ENCODE assay signal across 16 cellular contexts in the genomic region with DNA sequence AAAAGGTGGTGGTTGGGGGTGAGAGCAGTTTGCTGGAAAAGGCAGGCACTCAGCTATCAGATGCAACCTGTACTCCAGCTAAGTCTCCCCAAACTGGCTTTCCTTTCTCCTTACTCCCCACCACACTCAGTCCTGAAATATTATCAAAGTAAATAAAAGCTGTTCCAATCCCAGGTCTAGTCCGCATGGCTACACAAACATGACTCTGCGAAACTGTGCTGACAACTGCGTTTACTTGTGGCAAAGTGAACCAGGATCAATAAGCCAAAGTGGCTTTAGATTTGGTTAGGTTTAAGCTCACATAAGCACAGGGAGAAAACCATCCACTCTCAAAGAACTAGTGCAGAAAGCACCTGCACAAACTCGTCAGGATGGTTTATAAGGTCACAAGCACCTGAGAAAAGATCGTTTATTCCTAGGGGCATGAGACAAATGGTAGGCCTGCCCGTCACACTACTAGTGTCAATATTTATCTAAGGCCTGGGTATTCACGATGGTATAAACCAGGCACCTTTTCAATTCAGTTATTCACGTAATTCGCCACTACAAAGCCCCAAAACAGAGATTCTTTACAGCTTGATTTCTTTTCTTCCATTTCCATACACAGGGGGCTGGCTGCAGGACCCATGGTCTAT. TPM values are rescaled to one million over a fixed set of nuclear protein-coding genes. Genes with fewer than 3 reads are reported as not detected.
A peak's percentile ranks its signal among the peaks of the same experiment; 100 is the strongest.
DNase-seq lines count a peak whose midpoint lies in the region; ATAC-seq, FAIRE-seq and TF ChIP-seq lines count a peak whose summit lies in the region.
"Had no signal": no experiment of that assay in that cellular context is flagged by ENCODE, and none has a peak within 500 bp of the region (broad histone marks: within the 10 kb centered on the region; RNA-seq: fewer than 3 reads in every experiment).

No MANE protein-coding gene starts in this region.

- no peak for FAIRE-seq in urothelium cell line (lab: Jason Lieb, UNC)
- FAIRE-seq: frontal cortex, G401.6, HTR-8/SVneo had no signal

- TF ChIP-seq CTCF in body of pancreas (IDR thresholded peaks at IDR 0.05) (no peak), prostate gland (IDR thresholded peaks at IDR 0.05) (no peak), WERI-Rb-1 (IDR thresholded peaks at IDR 0.05; ENCODE audit: low read depth, low read length) (no peak)

- intact Hi-C loops in body of pancreas (cut with DNase I): no loop called here
- intact Hi-C loops in prostate gland (cut with DNase I): no loop called here

- H3K4me3 ChIP-seq in body of pancreas (no peak overlapping the region), prostate gland (no peak overlapping the region), WERI-Rb-1 (ENCODE audit: low read depth, low read length) (no peak overlapping the region)
- H3K4me3 ChIP-seq: MG63 had no signal

- 16 to 24% methylated on average over 9 of the region's 9 CpGs for WGBS in body of pancreas, 2 donors
- 38% methylated on average over 9 of the region's 9 CpGs for WGBS in prostate gland

- H3K27me3 ChIP-seq in body of pancreas (no peaks in the 10 kb centered on the region), prostate gland (replicated peaks; ENCODE audit: insufficient read depth) (no peaks in the 10 kb centered on the region), WERI-Rb-1 (ENCODE audit: insufficient read depth, low read depth, severe bottlenecking) (no peaks in the 10 kb centered on the region)
- H3K27me3 ChIP-seq: MG63 had no signal

- DNase-seq in DMS153 treated with DMSO at 0.1 percent for 48 hours (lab: John Stamatoyannopoulos, UW; ENCODE audit: unreplicated experiment) (peak; percentile 67), NCI-H2029 treated with DMSO at 0.1 percent for 48 hours (lab: John Stamatoyannopoulos, UW) (peak; percentile 60), body of pancreas (peak in 3 of 4 donors; percentile 44 to 60 (median 57)), prostate gland (ENCODE audit: low spot score) (peak; percentile 31), urothelium cell line (ENCODE audit: low spot score) (no peak), NCI-H187 treated with DMSO at 0.1 percent for 48 hours (lab: John Stamatoyannopoulos, UW) (no peak), WERI-Rb-1 (no peak)
- no peak for DNase-seq in effector CD8-positive, alpha-beta T cell (lab: John Stamatoyannopoulos, UW)
- DNase-seq: activated CD4-positive, alpha-beta T cell treated with anti-CD3 and anti-CD28 coated beads for 36 hours; activated T-cell treated with anti-CD3 and anti-CD28 coated beads, Interleukin-2, amount 50 U/mL, for 24 hours; MG63; midbrain; NCI-H82 had no signal

- peaks cover 97% of the 10 kb centered on the region for H3K4me1 ChIP-seq in body of pancreas
- H3K4me1 ChIP-seq in prostate gland (replicated peaks): peaks cover 50% of the 10 kb centered on the region

- H3K27ac ChIP-seq in body of pancreas: peak overlapping the region; percentile 71 to 84 (median 82)
- H3K27ac ChIP-seq in prostate gland: peak overlapping the region; percentile 56 to 97
- H3K27ac ChIP-seq in WERI-Rb-1: no peak overlapping the region

- ATAC-seq in body of pancreas: peak; percentile 64
- ATAC-seq: activated CD4-positive, alpha-beta T cell treated with anti-CD3 and anti-CD28 coated beads for 36 hours had no signal

- H3K9me3 ChIP-seq in body of pancreas (no peaks in the 10 kb centered on the region), prostate gland (no peaks in the 10 kb centered on the region), WERI-Rb-1 (ENCODE audit: severe bottlenecking) (no peaks in the 10 kb centered on the region)
- H3K9me3 ChIP-seq: MG63 had no signal

- TF ChIP-seq POLR2A in body of pancreas (IDR thresholded peaks at IDR 0.05): no peak
- TF ChIP-seq POLR2A in prostate gland (IDR thresholded peaks at IDR 0.05): no peak

- H3K36me3 ChIP-seq in body of pancreas (replicated peaks in 1 of 2; ENCODE audit: insufficient read depth in 1 of 2, low read depth in 2 of 2) (no peaks in the 10 kb centered on the region), prostate gland (no peaks in the 10 kb centered on the region), WERI-Rb-1 (no peaks in the 10 kb centered on the region)
- H3K36me3 ChIP-seq: MG63 had no signal

RNA-seq across cellular contexts. Expression of a gene that starts 25.3 kb away (rescaled TPM):
- total RNA-seq in body of pancreas: 100 to 1,000 TPM; 111 to 114 TPM
- 100 to 1,000 TPM; 119 to 186 TPM for total RNA-seq in prostate gland

Comparison
In these comparisons a context has a peak if more than half of its experiments do, and no peak if none do; other contexts are left out.
1. DNase-seq: peak in DMS153 treated with DMSO at 0.1 percent for 48 hours (single experiment), NCI-H2029 treated with DMSO at 0.1 percent for 48 hours (single experiment), body of pancreas (3 of 4) and prostate gland (single experiment); none in effector CD8-positive, alpha-beta T cell (single experiment), urothelium cell line (single experiment), NCI-H187 treated with DMSO at 0.1 percent for 48 hours (single experiment) and WERI-Rb-1 (single experiment).